ENCODE assay signal across 6 cellular contexts in the genomic region with DNA sequence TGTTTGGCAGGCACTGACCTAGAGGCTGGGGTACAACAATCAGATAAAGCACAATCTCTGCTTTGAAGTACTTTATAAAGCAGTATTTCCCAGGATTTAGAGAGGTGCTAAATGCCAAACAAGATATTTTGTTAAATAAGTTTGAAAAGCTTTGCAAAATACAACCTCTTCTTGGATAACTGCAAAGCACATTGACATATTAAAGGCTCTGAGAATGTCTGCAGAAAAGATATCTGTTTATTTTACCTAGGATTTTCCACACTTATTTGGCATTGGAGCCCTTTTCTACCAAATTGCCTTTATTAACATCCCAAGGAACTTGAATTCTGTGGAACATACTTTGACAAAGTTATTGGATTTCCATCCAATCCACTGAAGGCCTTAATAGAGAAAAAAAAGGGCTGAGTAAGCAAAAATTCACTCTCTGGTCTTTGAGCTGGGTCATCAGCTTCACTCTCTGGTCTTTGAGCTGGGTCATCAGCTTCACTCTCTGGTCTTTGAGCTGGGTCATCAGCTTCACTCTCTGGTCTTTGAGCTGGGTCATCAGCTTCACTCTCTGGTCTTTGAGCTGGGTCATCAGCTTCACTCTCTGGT. TPM values are rescaled to one million over a fixed set of nuclear protein-coding genes. Genes with fewer than 3 reads are reported as not detected.
DNase-seq lines count a peak whose midpoint lies in the region; ATAC-seq, FAIRE-seq and TF ChIP-seq lines count a peak whose summit lies in the region.
"Not testable (repeated sequence)": the region's sequence is repeated elsewhere in the genome, so short reads cannot be mapped to it uniquely, and the experiment has no call there.

No MANE protein-coding gene starts in this region.

- H3K18ac ChIP-seq in IMR-90 (ENCODE audit: low read depth, low read length); H1 (ENCODE audit: extremely low read depth, low read length): not testable (repeated sequence)

- not testable (repeated sequence) for H3K9ac ChIP-seq in IMR-90 (ENCODE audit: low read depth, low read length); K562 (ENCODE audit: insufficient read depth in 1 of 2, low read depth in 2 of 2, low read length in 2 of 2); H1 (replicated peaks in 1 of 4; ENCODE audit: extremely low read depth in 1 of 4, low read depth in 3 of 4, low read length in 3 of 4); HepG2 (ENCODE audit: insufficient read depth, low read depth, low read length)

- H3K27me3 ChIP-seq in IMR-90 (ENCODE audit: control insufficient read depth, insufficient read depth, low read length); K562 (ENCODE audit: control insufficient read depth in 2 of 2, insufficient read depth in 2 of 2, low read length in 2 of 2); H1 (replicated peaks in 1 of 4; ENCODE audit: control insufficient read depth in 3 of 4, extremely low read depth in 1 of 4, insufficient read depth in 3 of 4, low read length in 3 of 4): not testable (repeated sequence)
- H3K27me3 ChIP-seq in HepG2 (ENCODE audit: control insufficient read depth in 1 of 2, insufficient read depth in 2 of 2, low read length in 2 of 2): peaks cover 0 to 16% of the 10 kb centered on the region in 2 experiments; a peak in 2 of 5 replicates

- not testable (repeated sequence) for H3K23me2 ChIP-seq in H1 (ENCODE audit: low read depth, low read length)

- not testable (repeated sequence) for H2BK120ac ChIP-seq in IMR-90 (ENCODE audit: low read depth, low read length); H1 (replicated peaks; ENCODE audit: low read depth, low read length)

- intact Hi-C loops in IMR-90 (cut with micrococcal nuclease): loop anchor here (5.0 kb wide), 1 partner anchor 298 kb away; no protein-coding TSS in a partner anchor
- intact Hi-C loops in K562 (cut with micrococcal nuclease): loop anchor here (10.0 kb wide), 1 partner anchor 420 kb away; no protein-coding TSS in a partner anchor
- intact Hi-C loops in HepG2 (cut with micrococcal nuclease; ENCODE audit: unreplicated experiment): loop anchor here (10.0 kb wide), 1 partner anchor 300 kb away; no protein-coding TSS in a partner anchor

- not testable (repeated sequence) for H2BK20ac ChIP-seq in IMR-90 (ENCODE audit: low read depth, low read length); H1 (ENCODE audit: low read length)

- not testable (repeated sequence) for FAIRE-seq in A549 (lab: Jason Lieb, UNC); K562 (lab: Jason Lieb, UNC); H1 (lab: Jason Lieb, UNC); HepG2 (lab: Jason Lieb, UNC)

- CTCF ChIA-PET in A549 (lab: Yijun Ruan, JAX) (interaction anchor here (0.7 to 15.2 kb wide), 29 partner anchors 11 to 647 kb away, joined by 3 to 227 read pairs (median 7); no protein-coding TSS in a partner anchor), HEK293 (lab: Yijun Ruan, JAX) (interaction anchor here (0.8 to 3.5 kb wide), 15 partner anchors 13 to 633 kb away, joined by 3 to 29 read pairs (median 4); no protein-coding TSS in a partner anchor), IMR-90 (lab: Yijun Ruan, JAX) (interaction anchor here (0.7 kb wide), 1 partner anchor 437 kb away, joined by 3 read pairs; no protein-coding TSS in a partner anchor), H1 (lab: Charles Lee; ENCODE audit: partially characterized antibody) (interaction anchor here (0.6 to 7.3 kb wide), 13 partner anchors 12 to 633 kb away, joined by 3 to 78 read pairs (median 3); no protein-coding TSS in a partner anchor), HepG2 (lab: Yijun Ruan, JAX; ENCODE audit: low intra/inter-chr PET ratio, low total read pairs) (interaction anchor here (1.4 kb wide), 1 partner anchor 556 kb away, joined by 3 read pairs; no protein-coding TSS in a partner anchor)
- CTCF ChIA-PET in K562 (lab: Yijun Ruan, JAX; ENCODE audit: low intra/inter-chr PET ratio): not testable (repeated sequence)

- TF ChIP-seq POLR2A in A549 (IDR thresholded peaks at IDR 0.05; ENCODE audit: low read length); IMR-90 (IDR thresholded peaks at IDR 0.05; ENCODE audit: low read depth, low read length); K562 (conservative IDR thresholded peaks at IDR 0.05); H1 (IDR thresholded peaks at IDR 0.05; ENCODE audit: control extremely low read depth in 1 of 2, low read depth in 2 of 2, low read length in 2 of 2); HepG2 (IDR thresholded peaks at IDR 0.05; ENCODE audit: insufficient read depth in 1 of 2, low read depth in 2 of 2, low read length in 2 of 2): not testable (repeated sequence)

- not testable (repeated sequence) for H2BK5ac ChIP-seq in IMR-90 (ENCODE audit: low read depth, low read length, poor library complexity, severe bottlenecking); H1 (ENCODE audit: low read depth, low read length)

- not testable (repeated sequence) for H4K5ac ChIP-seq in IMR-90 (ENCODE audit: low read depth, low read length); H1 (ENCODE audit: insufficient read length, low read depth, low read length)

- not testable (repeated sequence) for H3K9me3 ChIP-seq in A549; HEK293 (ENCODE audit: control insufficient read depth, insufficient read depth, low read depth, low read length); IMR-90 (ENCODE audit: control insufficient read depth, insufficient read depth, low read length); K562 (replicated peaks; ENCODE audit: control insufficient read depth, insufficient read depth, low read depth, low read length); H1 (ENCODE audit: insufficient read depth in 2 of 2, low read depth in 1 of 2, low read length in 1 of 2); HepG2 (ENCODE audit: low read length)

- BruUV-seq in IMR-90 (replicated peaks; lab: Mats Ljungman, UMichigan); K562 (replicated peaks; lab: Mats Ljungman, UMichigan); HepG2 (replicated peaks; lab: Mats Ljungman, UMichigan): not testable (repeated sequence)

- H4K8ac ChIP-seq in IMR-90 (ENCODE audit: low read depth in 2 of 2, low read length in 2 of 2); H1 (ENCODE audit: extremely low read depth, insufficient read depth, low read length): not testable (repeated sequence)

- not testable (repeated sequence) for TF ChIP-seq CTCF in A549 (IDR thresholded peaks at IDR 0.05); HEK293 (tag by site-specific recombination; IDR thresholded peaks at IDR 0.05); IMR-90 (conservative IDR thresholded peaks at IDR 0.05; ENCODE audit: low read depth, low read length); K562 (IDR thresholded peaks at IDR 0.05 in 2 of 3, conservative IDR thresholded peaks at IDR 0.05 in 1 of 3; ENCODE audit: insufficient read depth in 2 of 3, low read depth in 1 of 3, low read length in 3 of 3); H1 (IDR thresholded peaks at IDR 0.05; ENCODE audit: control extremely low read depth in 1 of 3, insufficient read depth in 1 of 3, low read depth in 1 of 3, low read length in 3 of 3); HepG2 (CRISPR knock-in tag; IDR thresholded peaks at IDR 0.05)

- H3K14ac ChIP-seq in IMR-90 (replicated peaks; ENCODE audit: low read depth, low read length); H1 (ENCODE audit: insufficient read length): not testable (repeated sequence)

- H3K4ac ChIP-seq in IMR-90 (ENCODE audit: low read depth, low read length); H1 (replicated peaks; ENCODE audit: insufficient read length, low read depth, low read length): not testable (repeated sequence)

- POLR2A ChIA-PET in A549 (lab: Yijun Ruan, JAX) (interaction anchor here (0.5 kb wide), 1 partner anchor 207 kb away, joined by 3 read pairs; no protein-coding TSS in a partner anchor), HEK293 (lab: Yijun Ruan, JAX) (interaction anchor here (0.6 kb wide), 1 partner anchor 18 kb away, joined by 5 read pairs; no protein-coding TSS in a partner anchor), H1 (lab: Charles Lee; ENCODE audit: partially characterized antibody) (interaction anchor here (0.9 kb wide), 1 partner anchor 16 kb away, joined by 3 read pairs; no protein-coding TSS in a partner anchor)
- POLR2A ChIA-PET in IMR-90 (lab: Charles Lee; ENCODE audit: unreplicated experiment); K562 (lab: Yijun Ruan, JAX); HepG2 (lab: Yijun Ruan, JAX): not testable (repeated sequence)

- H4K20me1 ChIP-seq in IMR-90 (ENCODE audit: insufficient read depth, low read length); K562 (replicated peaks; ENCODE audit: control insufficient read depth, insufficient read depth, low read length); H1 (replicated peaks in 1 of 2; ENCODE audit: control insufficient read depth in 1 of 2, insufficient read depth in 2 of 2, low read length in 2 of 2); HepG2 (ENCODE audit: insufficient read depth, low read length): not testable (repeated sequence)

- not testable (repeated sequence) for H3K9me1 ChIP-seq in IMR-90 (ENCODE audit: insufficient read depth, low read length); K562 (ENCODE audit: control insufficient read depth, insufficient read depth, low read length)

- ATAC-seq in A549; IMR-90 (ENCODE audit: low read depth); K562; HepG2: not testable (repeated sequence)

- not testable (repeated sequence) for H3K36me3 ChIP-seq in HEK293 (ENCODE audit: control insufficient read depth in 2 of 2, insufficient read depth in 1 of 2, low read length in 2 of 2); IMR-90 (ENCODE audit: control insufficient read depth, insufficient read depth, low read length); K562 (ENCODE audit: control insufficient read depth, insufficient read depth, low read length); H1 (ENCODE audit: control insufficient read depth in 2 of 4, insufficient read depth in 4 of 4, low read length in 3 of 4); HepG2 (replicated peaks in 1 of 2; ENCODE audit: control insufficient read depth in 1 of 2, insufficient read depth in 2 of 2, low read length in 2 of 2)

- not testable (repeated sequence) for H2AFZ ChIP-seq in IMR-90 (replicated peaks; ENCODE audit: low read length, poor library complexity); K562 (ENCODE audit: low read depth, low read length); H1 (ENCODE audit: low read length); HepG2 (ENCODE audit: low read length)

- peaks cover 14% of the 10 kb centered on the region for H3K4me1 ChIP-seq in A549
- not testable (repeated sequence) for H3K4me1 ChIP-seq in HEK293 (ENCODE audit: control insufficient read depth, insufficient read depth, low read length); IMR-90 (ENCODE audit: control insufficient read depth, insufficient read depth, low read length); K562 (replicated peaks in 1 of 2; ENCODE audit: control insufficient read depth in 2 of 2, insufficient read depth in 2 of 2, low read length in 2 of 2); H1 (replicated peaks in 1 of 4; ENCODE audit: control insufficient read depth in 3 of 4, insufficient read depth in 4 of 4, low read length in 3 of 4); HepG2 (ENCODE audit: insufficient read depth, low read length)

- DNase-seq in A549 (ENCODE audit: low read depth in 1 of 2, low spot score in 1 of 2); IMR-90; K562 (ENCODE audit: extremely low read depth in 1 of 4, low spot score in 3 of 4); H1 (ENCODE audit: low read depth in 1 of 2, low spot score in 2 of 2); HepG2 (ENCODE audit: low spot score): not testable (repeated sequence)

- H2AK9ac ChIP-seq in IMR-90 (replicated peaks; ENCODE audit: low read depth, low read length, poor library complexity): not testable (repeated sequence)

- dilution Hi-C loops in IMR-90 (cut with HindIII; ENCODE audit: low sequenced_read_pairs, unreplicated experiment): not testable (repeated sequence)

- TF ChIP-seq EP300 in A549 (IDR thresholded peaks at IDR 0.05); K562 (IDR thresholded peaks at IDR 0.05; ENCODE audit: low read length); H1 (IDR thresholded peaks at IDR 0.05; ENCODE audit: borderline replicate concordance in 1 of 2, low read depth in 2 of 2, low read length in 2 of 2); HepG2 (IDR thresholded peaks at IDR 0.05; ENCODE audit: low read depth in 2 of 2, low read length in 2 of 2); HepG2 (CRISPR knock-in tag; IDR thresholded peaks at IDR 0.05; ENCODE audit: borderline replicate concordance): not testable (repeated sequence)

- not testable (repeated sequence) for H3K4me2 ChIP-seq in A549; IMR-90 (ENCODE audit: low read depth, low read length); K562 (ENCODE audit: insufficient read depth, low read length); H1 (ENCODE audit: insufficient read depth in 1 of 2, low read depth in 2 of 2, low read length in 2 of 2); HepG2 (ENCODE audit: low read depth, low read length)

- H3K4me3 ChIP-seq in A549; HEK293 (ENCODE audit: low read depth, low read length); IMR-90 (ENCODE audit: insufficient read depth, low read depth, low read length); K562; H1 (ENCODE audit: extremely low read depth in 1 of 4, insufficient read depth in 2 of 4, low read depth in 3 of 4, low read length in 4 of 4); HepG2 (replicated peaks in 1 of 3; ENCODE audit: insufficient read depth in 1 of 3, low read depth in 2 of 3, low read length in 3 of 3): not testable (repeated sequence)

- H3K23ac ChIP-seq in IMR-90 (ENCODE audit: low read depth, low read length); H1 (ENCODE audit: insufficient read length): not testable (repeated sequence)

- H4K91ac ChIP-seq in IMR-90 (ENCODE audit: insufficient read depth, low read depth, low read length); H1 (replicated peaks; ENCODE audit: insufficient read length, low read length): not testable (repeated sequence)

- H3K79me2 ChIP-seq in K562 (ENCODE audit: control insufficient read depth, insufficient read depth, low read length); H1 (ENCODE audit: control insufficient read depth in 1 of 2, insufficient read depth in 2 of 2, low read length in 2 of 2); HepG2 (ENCODE audit: insufficient read depth, low read length): not testable (repeated sequence)

- TF ChIP-seq RAD21 in A549 (conservative IDR thresholded peaks at IDR 0.05 in 1 of 2, IDR thresholded peaks at IDR 0.05 in 1 of 2); IMR-90 (IDR thresholded peaks at IDR 0.05; ENCODE audit: low read length); K562 (CRISPR knock-in tag; conservative IDR thresholded peaks at IDR 0.05 in 1 of 2, IDR thresholded peaks at IDR 0.05 in 1 of 2); H1 (IDR thresholded peaks at IDR 0.05 in 1 of 2, conservative IDR thresholded peaks at IDR 0.05 in 1 of 2; ENCODE audit: low read depth in 2 of 2, low read length in 2 of 2); HepG2 (CRISPR knock-in tag; IDR thresholded peaks at IDR 0.05): not testable (repeated sequence)

- H3K27ac ChIP-seq in A549: peak overlapping the region in 1 of 2 experiments; percentile 79; a peak in 2 of 6 replicates
- not testable (repeated sequence) for H3K27ac ChIP-seq in HEK293 (ENCODE audit: extremely low read depth, low read depth, low read length); IMR-90 (ENCODE audit: insufficient read depth, low read length); K562 (ENCODE audit: extremely low read depth, low read depth, low read length); H1 (ENCODE audit: low read depth, low read length); HepG2 (ENCODE audit: extremely low read length, insufficient read depth, low read length)

- not testable (repeated sequence) for H3K56ac ChIP-seq in IMR-90 (ENCODE audit: extremely low read depth, insufficient read depth, low read length); H1 (replicated peaks; ENCODE audit: insufficient read length, low read depth, low read length)

- in situ Hi-C loops in IMR-90 (cut with MboI; ENCODE audit: low sequenced_read_pairs) (loop anchor here (5.0 to 10.0 kb wide), 3 partner anchors 420 to 630 kb away; no protein-coding TSS in a partner anchor), HepG2 (cut with HindIII; ENCODE audit: extremely low pct_ligation_motif_present, low pct_unique_long_range_greater_than_20kb) (loop anchor here (5.0 kb wide), 1 partner anchor 633 kb away; no protein-coding TSS in a partner anchor)
- in situ Hi-C loops in K562 (cut with MboI): not testable (repeated sequence)

- H2BK12ac ChIP-seq in H1 (ENCODE audit: low read depth, low read length): not testable (repeated sequence)

- not testable (repeated sequence) for H3K79me1 ChIP-seq in IMR-90 (ENCODE audit: low read depth in 1 of 2, low read length in 2 of 2); H1 (ENCODE audit: low read depth, low read length)

- not testable (repeated sequence) for H2BK15ac ChIP-seq in IMR-90 (ENCODE audit: low read depth, low read length); H1 (ENCODE audit: low read length)

- H2AK5ac ChIP-seq in IMR-90 (ENCODE audit: low read depth, low read length); H1 (ENCODE audit: low read depth, low read length): not testable (repeated sequence)

RNA-seq across cellular contexts. Expression of gene SYNM, which starts 29.7 kb away (rescaled TPM):
- polyA plus RNA-seq in A549 (2011; rRNA removed) (22.6 and 23.7 TPM in 2 replicates), A549 (2017; fragmentation: RNase III; extraction: RNeasy Plus Mini Kit Qiagen cat#74134 plus additional on column Dnase treatment) (34.1 to 37.7 TPM (median 34.2 TPM) in 3 replicates), IMR-90 (2012; rRNA removed) (1.9 and 2.1 TPM in 2 replicates), K562 (2011; rRNA removed) (0.08 TPM in 1 of 2 replicates, not detected in the other), K562 (2014; fragmentation: Illumina TruSeq; extraction: Trizol) (0.13 and 0.21 TPM in 2 replicates), K562 (2014; fragmentation: Nextera tagmentation; extraction: Ambion mirVana) (under 1 TPM; 0.01 TPM), K562 (2014; rRNA removed) (0.18 and 0.42 TPM in 2 replicates), H1 (2011; rRNA removed) (0.67 and 0.89 TPM in 2 replicates), HepG2 (2011; rRNA removed) (1.1 and 1.2 TPM in 2 replicates)
- polyA plus RNA-seq in A549 (2012; cell fraction: cytosol; rRNA removed): 9.5 and 10.9 TPM in 2 replicates
- polyA plus RNA-seq in A549 (2012; cell fraction: nucleus; rRNA removed): 40.1 and 57.2 TPM in 2 replicates
- polyA minus RNA-seq in A549 (2011; rRNA and poly(A)+ RNA removed): 21.7 and 24.7 TPM in 2 replicates
- total RNA-seq in IMR-90 (2012; rRNA removed) (3.4 and 5.0 TPM in 2 replicates), K562 (2014; rRNA removed) (0.09 and 0.12 TPM in 2 replicates), K562 (2014; rRNA removed; fragmentation: Illumina TruSeq; extraction: Trizol) (0.16 and 0.18 TPM in 2 replicates), K562 (2015; rRNA removed; fragmentation: Illumina TruSeq; extraction: Trizol) (0.30 and 0.33 TPM in 2 replicates), K562 (2021) (0.18 TPM in 2 replicates), HepG2 (2016; rRNA removed; fragmentation: Illumina TruSeq; extraction: Trizol) (3.7 and 6.0 TPM in 2 replicates)
- polyA plus RNA-seq in IMR-90 (2012; cell fraction: cytosol; rRNA removed): 0.81 and 0.86 TPM in 2 replicates
- polyA plus RNA-seq in IMR-90 (2012; cell fraction: nucleus; rRNA removed; ENCODE audit: low replicate concordance): 3.0 and 8.1 TPM in 2 replicates
- 0.11 and 0.16 TPM in 2 replicates for total RNA-seq in K562 (2011; cell fraction: chromatin; rRNA removed; ENCODE audit: low replicate concordance)
- 0.13 and 0.17 TPM in 2 replicates for total RNA-seq in K562 (2011; cell fraction: nucleolus; rRNA removed)
- total RNA-seq in K562 (2011; cell fraction: nucleoplasm; rRNA removed): 0.22 and 0.23 TPM in 2 replicates
- polyA plus RNA-seq in K562 (2011; cell fraction: cytosol; rRNA removed): 0.01 and 0.06 TPM in 2 replicates
- 0.06 and 0.58 TPM in 2 replicates for polyA plus RNA-seq in K562 (2011; cell fraction: nucleus; rRNA removed)
- polyA plus RNA-seq in K562 (2012): 0.27 and 0.43 TPM in 2 replicates
- 0.04 TPM in 1 of 2 replicates, not detected in the other for polyA minus RNA-seq in K562 (2011; rRNA and poly(A)+ RNA removed)
- 0.10 and 0.36 TPM in 2 replicates for polyA minus RNA-seq in K562 (2011; cell fraction: cytosol; rRNA and poly(A)+ RNA removed)
- polyA minus RNA-seq in K562 (2011; cell fraction: nucleus; rRNA and poly(A)+ RNA removed): 0.13 TPM in 1 of 2 replicates, not detected in the other
- total RNA-seq in H1 (2021; fragmentation: NEBNext Ultra II Directional; extraction: Animal tissue kit (Norgen Biotek cat#: 25700)): 2.0 and 2.2 TPM in 2 replicates
- 0.85 TPM for polyA plus RNA-seq in H1 (2011; cell fraction: cytosol; rRNA removed)
- polyA plus RNA-seq in H1 (2011; cell fraction: nucleus; rRNA removed): 2.4 TPM
- 1.9 to 2.2 TPM (median 2.1 TPM) in 4 replicates for polyA plus RNA-seq in H1 (2012, experiment 1 of 2)
- 0.31 TPM for polyA plus RNA-seq in H1 (2012, experiment 2 of 2)
- polyA plus RNA-seq in H1 (2013, experiment 1 of 2): 1.0 TPM
- 0.98 TPM for polyA plus RNA-seq in H1 (2013, experiment 2 of 2)
- polyA minus RNA-seq in H1 (2011; rRNA and poly(A)+ RNA removed): 0.95 and 1.4 TPM in 2 replicates
- 1.1 TPM for polyA minus RNA-seq in H1 (2011; cell fraction: cytosol; rRNA and poly(A)+ RNA removed)
- polyA minus RNA-seq in H1 (2011; cell fraction: nucleus; rRNA and poly(A)+ RNA removed): 1.7 TPM
- 0.20 and 0.44 TPM in 2 replicates for total RNA-seq in HepG2 (2016; cell fraction: cytosol; rRNA removed; fragmentation: Illumina TruSeq; extraction: Trizol; ENCODE audit: low read depth)
- total RNA-seq in HepG2 (2016; cell fraction: insoluble cytoplasmic fraction; rRNA removed; fragmentation: Illumina TruSeq; extraction: Trizol): 3.8 and 5.5 TPM in 2 replicates
- 1.6 and 1.7 TPM in 2 replicates for total RNA-seq in HepG2 (2016; cell fraction: membrane; rRNA removed; fragmentation: Illumina TruSeq; extraction: Trizol)
- total RNA-seq in HepG2 (2016; cell fraction: nucleus; rRNA removed; fragmentation: Illumina TruSeq; extraction: Trizol): 4.7 and 4.8 TPM in 2 replicates
- polyA plus RNA-seq in HepG2 (2011; cell fraction: cytosol; rRNA removed): 0.74 and 0.99 TPM in 2 replicates
- 2.4 and 2.9 TPM in 2 replicates for polyA plus RNA-seq in HepG2 (2011; cell fraction: nucleus; rRNA removed)
- 1.6 and 2.4 TPM in 2 replicates for polyA plus RNA-seq in HepG2 (2012)
- polyA plus RNA-seq in HepG2 (2016; cell fraction: cytosol; fragmentation: Illumina TruSeq; extraction: Trizol; ENCODE audit: low read depth): 0.16 and 0.17 TPM in 2 replicates
- 4.5 and 4.9 TPM in 2 replicates for polyA plus RNA-seq in HepG2 (2016; cell fraction: insoluble cytoplasmic fraction; fragmentation: Illumina TruSeq; extraction: Trizol; ENCODE audit: low read depth)
- 0.78 and 0.93 TPM in 2 replicates for polyA plus RNA-seq in HepG2 (2016; cell fraction: membrane; fragmentation: Illumina TruSeq; extraction: Trizol; ENCODE audit: low read depth)
- 6.9 TPM in 2 replicates for polyA plus RNA-seq in HepG2 (2016; cell fraction: nucleus; fragmentation: Illumina TruSeq; extraction: Trizol; ENCODE audit: insufficient read depth, low read depth)
- polyA minus RNA-seq in HepG2 (2011; rRNA and poly(A)+ RNA removed; ENCODE audit: low replicate concordance): 2.1 and 23.9 TPM in 2 replicates
- 2.3 TPM in 2 replicates for polyA minus RNA-seq in HepG2 (2011; cell fraction: cytosol; rRNA and poly(A)+ RNA removed)
- 3.3 and 3.5 TPM in 2 replicates for polyA minus RNA-seq in HepG2 (2011; cell fraction: nucleus; rRNA and poly(A)+ RNA removed)
